In the genomic region with DNA sequence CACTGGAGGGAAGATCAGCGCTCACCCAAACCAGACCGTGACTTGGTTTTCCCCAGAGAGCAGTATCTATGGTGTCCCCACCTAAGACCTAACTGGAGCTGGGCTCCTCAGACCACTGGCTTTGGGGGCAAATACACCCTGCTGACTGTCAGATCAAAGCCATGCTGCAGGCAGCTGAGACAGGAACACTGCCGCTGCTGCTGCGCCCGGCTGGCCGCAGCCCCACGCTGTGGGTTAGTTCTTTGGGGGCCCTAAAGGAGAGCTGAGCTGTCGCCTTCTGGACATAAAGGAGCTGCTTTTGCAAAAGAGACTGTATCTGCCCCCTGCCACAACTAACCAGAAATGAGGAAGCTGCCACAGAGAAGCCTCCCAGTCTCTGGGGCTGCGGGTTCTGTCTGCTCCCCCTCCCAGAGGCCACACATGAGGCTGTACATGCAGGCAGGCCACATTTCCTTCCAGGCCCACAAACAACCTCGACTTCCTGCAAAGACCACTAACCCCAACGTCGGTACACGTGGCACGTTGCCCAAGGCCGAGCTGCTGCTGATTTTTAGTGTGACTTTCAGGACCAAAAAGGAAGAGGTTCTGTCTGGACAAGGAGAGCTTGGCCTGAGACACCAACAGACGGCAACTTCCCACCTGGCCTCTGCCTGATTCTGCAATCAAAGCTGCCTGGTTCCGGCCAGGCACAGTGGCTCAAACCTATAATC, we compare ENCODE assay signal across 9 cellular contexts. TPM values are rescaled to one million over a fixed set of nuclear protein-coding genes. Genes with fewer than 3 reads are reported as not detected.
A peak's percentile ranks its signal among the peaks of the same experiment; 100 is the strongest.
DNase-seq lines count a peak whose midpoint lies in the region; ATAC-seq and TF ChIP-seq lines count a peak whose summit lies in the region.
"Had no signal": no experiment of that assay in that cellular context is flagged by ENCODE, and none has a peak within 500 bp of the region (broad histone marks: within the 10 kb centered on the region; RNA-seq: fewer than 3 reads in every experiment).

No MANE protein-coding gene starts in this region.

- H3K9me3 ChIP-seq in SU-DHL-6 (ENCODE audit: insufficient read depth, low read length) = no peaks in the 10 kb centered on the region
- no peaks in the 10 kb centered on the region for H3K9me3 ChIP-seq in body of pancreas
- H3K9me3 ChIP-seq in SK-N-SH = no peaks in the 10 kb centered on the region
- H3K9me3 ChIP-seq: SJSA1 had no signal

- H3F3A ChIP-seq in SU-DHL-6 (ENCODE audit: insufficient read depth) (peaks cover 52% of the 10 kb centered on the region), SK-N-SH (replicated peaks; ENCODE audit: insufficient read depth) (peaks cover 7% of the 10 kb centered on the region)

- H3K36me3 ChIP-seq in SU-DHL-6 (ENCODE audit: low read length) (no peaks in the 10 kb centered on the region), body of pancreas (replicated peaks in 1 of 2; ENCODE audit: insufficient read depth in 1 of 2, low read depth in 2 of 2) (no peaks in the 10 kb centered on the region), SK-N-SH (replicated peaks in 1 of 2; ENCODE audit: control insufficient read depth in 1 of 2, insufficient read depth in 2 of 2, low read length in 1 of 2) (no peaks in the 10 kb centered on the region)
- H3K36me3 ChIP-seq: SJSA1 had no signal

- H3K9me2 ChIP-seq in SU-DHL-6 (replicated peaks; ENCODE audit: insufficient read depth, low read length) (no peaks in the 10 kb centered on the region), SK-N-SH (no peaks in the 10 kb centered on the region)

- no peaks in the 10 kb centered on the region for H3K4me1 ChIP-seq in body of pancreas
- H3K4me1 ChIP-seq in SK-N-SH (ENCODE audit: control insufficient read depth in 1 of 2, insufficient read depth in 2 of 2, low read depth in 1 of 2, low read length in 1 of 2) = no peaks in the 10 kb centered on the region

- TF ChIP-seq CTCF in SU-DHL-6 (IDR thresholded peaks at IDR 0.05; ENCODE audit: insufficient read depth, low read length, poor library complexity, severe bottlenecking) (no peak), body of pancreas (IDR thresholded peaks at IDR 0.05) (no peak), SK-N-SH (IDR thresholded peaks at IDR 0.05) (no peak)

- H3K27me3 ChIP-seq in SU-DHL-6 (ENCODE audit: low read length) = no peaks in the 10 kb centered on the region
- H3K27me3 ChIP-seq in body of pancreas = no peaks in the 10 kb centered on the region
- no peaks in the 10 kb centered on the region; the same call in 1 of the 2 replicates for H3K27me3 ChIP-seq in SK-N-SH (ENCODE audit: insufficient read depth)
- H3K27me3 ChIP-seq: SJSA1 had no signal

- H3K79me2 ChIP-seq in SU-DHL-6 (ENCODE audit: insufficient read depth, low read length) (peaks cover 35% of the 10 kb centered on the region), SK-N-SH (ENCODE audit: insufficient read depth) (no peaks in the 10 kb centered on the region)

- peak overlapping the region; percentile 98 for H3K27ac ChIP-seq in SU-DHL-6 (ENCODE audit: low read depth, low read length)
- H3K27ac ChIP-seq in body of pancreas = peak overlapping the region in 3 of 4 donors; percentile 1 to 74 (median 53)
- no peak overlapping the region for H3K27ac ChIP-seq in SK-N-SH (ENCODE audit: low read depth in 2 of 2, low read length in 1 of 2)
- H3K27ac ChIP-seq: SJSA1 had no signal

- H4K20me1 ChIP-seq in SU-DHL-6 (ENCODE audit: low read depth, low read length) (no peaks in the 10 kb centered on the region), SK-N-SH (ENCODE audit: insufficient read depth) (no peaks in the 10 kb centered on the region)

- CTCF ChIA-PET in SK-N-SH (lab: Yijun Ruan, JAX) = interaction anchor here (1.6 to 7.5 kb wide), 2 partner anchors 10 to 75 kb away, joined by 11 to 72 read pairs; no protein-coding TSS in a partner anchor

- POLR2A ChIA-PET in SK-N-SH (lab: Yijun Ruan, JAX) = interaction anchor here (0.5 kb wide), 1 partner anchor 607 kb away, joined by 5 read pairs; no protein-coding TSS in a partner anchor

- peak in 1 of 3 donors; percentile 9 for TF ChIP-seq POLR2A in body of pancreas (IDR thresholded peaks at IDR 0.05)

- H3K4me3 ChIP-seq in SU-DHL-6 (ENCODE audit: insufficient read depth, low read length, poor library complexity, severe bottlenecking) (no peak overlapping the region), body of pancreas (no peak overlapping the region), SK-N-SH (ENCODE audit: low read depth in 2 of 2, low read length in 1 of 2) (no peak overlapping the region)
- H3K4me3 ChIP-seq: SJSA1 had no signal

- peak overlapping the region; percentile 62 to 84 (median 76) for H3K4me3 Mint-ChIP-seq in naive B cell

- 15 to 45% methylated on average over 7 to 16 of the region's 17 CpGs for WGBS in body of pancreas, 2 donors
- 37% methylated on average over 9 of the region's 17 CpGs for WGBS in SK-N-SH (ENCODE audit: low lambda C conversion rate)

- intact Hi-C loops in body of pancreas (cut with DNase I) = no loop called here

- H3K27me3 Mint-ChIP-seq in naive B cell = no peaks in the 10 kb centered on the region

- no peak for TF ChIP-seq EP300 in SK-N-SH (IDR thresholded peaks at IDR 0.05; ENCODE audit: borderline replicate concordance in 1 of 2, low read depth in 1 of 2, low read length in 1 of 2)

- H3K36me3 Mint-ChIP-seq in naive B cell = no peaks in the 10 kb centered on the region

- TF ChIP-seq RAD21 in SK-N-SH (IDR thresholded peaks at IDR 0.05; ENCODE audit: low read length) = no peak

- ATAC-seq in GM18499 (IDR thresholded peaks at IDR 0.05; ENCODE audit: insufficient read depth, unreplicated experiment) (peak; percentile 71), HG02870 (IDR thresholded peaks at IDR 0.05; ENCODE audit: unreplicated experiment) (peak; percentile 61), body of pancreas (no peak), naive B cell (ENCODE audit: low read depth in 2 of 2) (peak; percentile 85 to 91)

- H3K9me3 Mint-ChIP-seq in naive B cell = peaks cover 0 to under 1% (median 0%) of the 10 kb centered on the region in 7 donors

- peak overlapping the region; percentile 93 to 99 (median 98) for H3K27ac Mint-ChIP-seq in naive B cell

- DNase-seq in body of pancreas = peak; percentile 44 to 87 (median 62)
- DNase-seq in naive B cell = peak; percentile 91
- DNase-seq in HuH-7 (ENCODE audit: low spot score) = no peak
- DNase-seq in NCI-H2196 (lab: John Stamatoyannopoulos, UW; ENCODE audit: unreplicated experiment) = no peak
- DNase-seq in SK-N-SH = no peak

- H3K9ac ChIP-seq in SU-DHL-6 (ENCODE audit: low read length) (peak overlapping the region; percentile 38), SK-N-SH (no peak overlapping the region)

- H3K4me1 Mint-ChIP-seq in naive B cell = peaks cover 39 to 87% (median 59%) of the 10 kb centered on the region in 3 donors

- H3K4me2 ChIP-seq in SU-DHL-6 (ENCODE audit: low read depth, low read length, poor library complexity, severe bottlenecking) (peak overlapping the region; percentile 67), SK-N-SH (no peak overlapping the region)

- H2AFZ ChIP-seq in SU-DHL-6 (ENCODE audit: low read depth, low read length, severe bottlenecking) (no peak overlapping the region), SK-N-SH (ENCODE audit: low read depth) (no peak overlapping the region)

TF ChIP-seq in SK-N-SH, 30 proteins besides CTCF, POLR2A, EP300 and RAD21:
- TF ChIP-seq SMC3 (IDR thresholded peaks at IDR 0.05; ENCODE audit: low read depth, low read length) (no peak), IRF3 (IDR thresholded peaks at IDR 0.05; ENCODE audit: low read depth, low read length) (no peak)
- TF ChIP-seq, protein P1, sequence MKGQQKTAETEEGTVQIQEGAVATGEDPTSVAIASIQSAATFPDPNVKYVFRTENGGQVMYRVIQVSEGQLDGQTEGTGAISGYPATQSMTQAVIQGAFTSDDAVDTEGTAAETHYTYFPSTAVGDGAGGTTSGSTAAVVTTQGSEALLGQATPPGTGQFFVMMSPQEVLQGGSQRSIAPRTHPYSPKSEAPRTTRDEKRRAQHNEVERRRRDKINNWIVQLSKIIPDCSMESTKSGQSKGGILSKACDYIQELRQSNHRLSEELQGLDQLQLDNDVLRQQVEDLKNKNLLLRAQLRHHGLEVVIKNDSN (IDR thresholded peaks at IDR 0.05; ENCODE audit: borderline replicate concordance, low read depth) = no peak
- TF ChIP-seq, protein P2, sequence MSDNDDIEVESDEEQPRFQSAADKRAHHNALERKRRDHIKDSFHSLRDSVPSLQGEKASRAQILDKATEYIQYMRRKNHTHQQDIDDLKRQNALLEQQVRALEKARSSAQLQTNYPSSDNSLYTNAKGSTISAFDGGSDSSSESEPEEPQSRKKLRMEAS (IDR thresholded peaks at IDR 0.05; ENCODE audit: low read depth) = no peak

RNA-seq across cellular contexts. Expression of gene ABR, which starts 18.2 kb away (rescaled TPM):
- 10 to 100 TPM; 32.4 to 46.8 TPM for total RNA-seq in body of pancreas
- polyA plus RNA-seq in naive B cell (ENCODE audit: low read depth in 6 of 6) (10 to 100 TPM in 5 of 6 donors, 1 to 10 TPM in 1; 4.3 to 47.2 (median 28.1) TPM), SK-N-SH (2012; rRNA removed) (86.1 and 117 TPM in 2 replicates)
- 49.2 and 63.6 TPM in 2 replicates for polyA plus RNA-seq in SK-N-SH (2012; cell fraction: cytosol; rRNA removed)
- polyA plus RNA-seq in SK-N-SH (2012; cell fraction: nucleus; rRNA removed) = 122 and 173 TPM in 2 replicates

Comparison
In these comparisons a context has a peak if more than half of its experiments do, and no peak if none do; other contexts are left out.
1. H3K27ac ChIP-seq: peak in SU-DHL-6 (single experiment) and body of pancreas (3 of 4); none in SK-N-SH (0 of 2).
2. DNase-seq: peak in body of pancreas (4 of 4) and naive B cell (single experiment); none in HuH-7 (single experiment), NCI-H2196 (single experiment) and SK-N-SH (single experiment).